Comparison of ENCODE assay signal across 39 cellular contexts in genomic region chr10:117601716-117602115, GRCh38. TPM values are rescaled to one million over a fixed set of nuclear protein-coding genes. Genes with fewer than 3 reads are reported as not detected.
"Had no signal": no experiment of that assay in that cellular context is flagged by ENCODE, and none has a peak within 500 bp of the region (broad histone marks: within the 10 kb centered on the region; RNA-seq: fewer than 3 reads in every experiment).

No MANE protein-coding gene starts in this region.

- H3K27me3 ChIP-seq: MG63 had no signal

- H3K36me3 ChIP-seq: MG63 had no signal

- H3K9me3 ChIP-seq: MG63 had no signal

- H3K4me3 ChIP-seq: MG63 had no signal

- DNase-seq: Karpas-422, Kasumi-1, MG63, MM.1S, MV-4-11, NCI-H1048, NCI-H1092, NCI-H1092 treated with DMSO at 0.1 percent for 48 hours, NCI-H1105, NCI-H1105 treated with DMSO at 0.1 percent for 48 hours, NCI-H1417, NCI-H1417 treated with DMSO at 0.1 percent for 48 hours, NCI-H1436, NCI-H1436 treated with DMSO at 0.1 percent for 48 hours, NCI-H146, NCI-H1694, NCI-H1694 treated with DMSO at 0.1 percent for 48 hours, NCI-H187, NCI-H187 treated with DMSO at 0.1 percent for 48 hours, NCI-H1930, NCI-H2029, NCI-H2029 treated with DMSO at 0.1 percent for 48 hours, NCI-H2081, NCI-H2081 treated with DMSO at 0.1 percent for 48 hours, NCI-H2107, NCI-H2171, NCI-H2171 treated with DMSO at 0.1 percent for 48 hours, NCI-H2227 treated with DMSO at 0.1 percent for 48 hours, NCI-H226, NCI-H345, NCI-H446, NCI-H446 treated with DMSO at 0.1 percent for 48 hours, NCI-H510A, NCI-H510A treated with DMSO at 0.1 percent for 48 hours, NCI-H524 had no signal

RNA-seq across cellular contexts. Expression of gene EMX2, which starts 59.2 kb away (rescaled TPM):
- total RNA-seq: LHCN-M2, M059J, MCF 10A, NCI-H460 had no signal
